ENCODE assay signal across 8 cellular contexts in genomic region chr2:180124273-180124881, GRCh38.
DNase-seq lines count a peak whose midpoint lies in the region; ATAC-seq and TF ChIP-seq lines count a peak whose summit lies in the region.

No MANE protein-coding gene starts in this region.

- H3K4me1 ChIP-seq in testis: no peaks in the 10 kb centered on the region

- TF ChIP-seq POLR2A in testis (IDR thresholded peaks at IDR 0.05): no peak

- peak; percentile 83 for DNase-seq in DMS 273 (lab: John Stamatoyannopoulos, UW; ENCODE audit: unreplicated experiment)
- DNase-seq in NCI-H446 (lab: John Stamatoyannopoulos, UW): peak; percentile 64 to 86
- peak; percentile 71 for DNase-seq in astrocyte of the spinal cord (ENCODE audit: low read depth, low spot score)
- DNase-seq in iPS-NIHi7 (ENCODE audit: extremely low spot score): peak; percentile 41
- DNase-seq in testis: no peak
- no peak for DNase-seq in activated T-cell treated with anti-CD3 and anti-CD28 coated beads, Interleukin-2, amount 50 U/mL, for 1 hour

- TF ChIP-seq CTCF in astrocyte of the spinal cord (IDR thresholded peaks at IDR 0.05; ENCODE audit: low read depth, low read length) (peak; percentile 50), testis (IDR thresholded peaks at IDR 0.05) (peak in 2 of 3 experiments; percentile 43 to 46)

- H3K27me3 ChIP-seq in testis: no peaks in the 10 kb centered on the region

- no peaks in the 10 kb centered on the region for H3K9me3 ChIP-seq in testis

- intact Hi-C loops in testis (cut with DNase I; ENCODE audit: low total_unique reads): no loop called here

- H3K4me3 ChIP-seq in astrocyte of the spinal cord (ENCODE audit: low read depth, low read length): no peak overlapping the region
- no peak overlapping the region for H3K4me3 ChIP-seq in testis

- no peak overlapping the region for H3K27ac ChIP-seq in testis

- in situ Hi-C loops in astrocyte of the spinal cord (cut with HindIII; ENCODE audit: low sequenced_read_pairs): no loop called here

- H3K36me3 ChIP-seq in testis (ENCODE audit: low read depth, missing control alignments): no peaks in the 10 kb centered on the region

- peak; percentile 51 for ATAC-seq in GM19328 (IDR thresholded peaks at IDR 0.05; ENCODE audit: unreplicated experiment)
- ATAC-seq in HG03354 (IDR thresholded peaks at IDR 0.05; ENCODE audit: poor library complexity, severe bottlenecking, unreplicated experiment): peak; percentile 75

- WGBS in testis, 2 donors: 24 to 25% methylated on average over 6 of the region's 6 CpGs

Comparison
In these comparisons a context has a peak if more than half of its experiments do, and no peak if none do; other contexts are left out.
1. DNase-seq: peak in DMS 273 (single experiment), NCI-H446 (2 of 2), astrocyte of the spinal cord (single experiment) and iPS-NIHi7 (single experiment); none in testis (single experiment) and activated T-cell treated with anti-CD3 and anti-CD28 coated beads, Interleukin-2, amount 50 U/mL, for 1 hour (single experiment).